23 cellular contexts compared by ENCODE assay signal in the genomic region with DNA sequence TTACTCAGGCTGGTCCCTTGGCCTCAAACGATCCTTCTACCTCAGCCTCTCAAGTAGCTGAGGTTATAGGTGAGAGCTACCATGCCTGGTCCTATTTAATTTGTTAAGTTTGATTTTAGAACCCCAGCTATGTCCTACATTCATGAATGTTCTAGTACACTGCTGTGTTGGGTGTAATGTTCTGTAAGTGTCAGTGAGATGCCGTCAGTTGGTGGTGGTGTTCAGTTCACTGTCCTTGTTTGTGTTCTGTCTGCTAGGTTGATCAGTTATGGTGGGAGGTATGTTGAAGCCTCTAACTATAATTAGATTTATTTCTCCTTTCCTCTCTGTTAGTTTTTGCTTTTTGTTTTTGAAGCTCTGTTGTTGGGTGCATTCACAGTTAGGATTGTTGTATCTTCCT. TPM values are rescaled to one million over a fixed set of nuclear protein-coding genes. Genes with fewer than 3 reads are reported as not detected.
DNase-seq lines count a peak whose midpoint lies in the region; ATAC-seq and TF ChIP-seq lines count a peak whose summit lies in the region.
"Had no signal": no experiment of that assay in that cellular context is flagged by ENCODE, and none has a peak within 500 bp of the region (broad histone marks: within the 10 kb centered on the region; RNA-seq: fewer than 3 reads in every experiment).

No MANE protein-coding gene starts in this region.

- no peak for ATAC-seq in activated T-cell treated with anti-CD3 and anti-CD28 coated beads, Interleukin-2, amount 50 U/mL, for 4 hours
- ATAC-seq in heart right ventricle, result peak in 5 of 8 donors; percentile 8 to 85 (median 56)
- no peak for ATAC-seq in GM21381 (IDR thresholded peaks at IDR 0.05; ENCODE audit: unreplicated experiment)
- ATAC-seq: A549 had no signal

- H3K9me3 ChIP-seq in SU-DHL-6 (ENCODE audit: insufficient read depth, low read length) (no peaks in the 10 kb centered on the region), heart right ventricle (peaks cover 0 to 9% (median 0%) of the 10 kb centered on the region in 11 donors)
- H3K9me3 ChIP-seq: A549, suprapubic skin, uterus had no signal

- peaks cover 32% of the 10 kb centered on the region; the same call in 1 of the 2 replicates for H3F3A ChIP-seq in SU-DHL-6 (ENCODE audit: insufficient read depth)

- H3K27me3 ChIP-seq in SU-DHL-6 (ENCODE audit: low read length), result no peaks in the 10 kb centered on the region
- H3K27me3 ChIP-seq in heart right ventricle, result no peaks in the 10 kb centered on the region
- H3K27me3 ChIP-seq: BLaER1, hepatocyte, suprapubic skin, uterus had no signal

- TF ChIP-seq CTCF in SU-DHL-6 (IDR thresholded peaks at IDR 0.05; ENCODE audit: insufficient read depth, low read length, poor library complexity, severe bottlenecking) (no peak), heart right ventricle (IDR thresholded peaks at IDR 0.05) (no peak), progenitor cell of endocrine pancreas (IDR thresholded peaks at IDR 0.05; ENCODE audit: unreplicated experiment) (no peak)

- H3K4me3 ChIP-seq in SU-DHL-6 (ENCODE audit: insufficient read depth, low read length, poor library complexity, severe bottlenecking) (no peak overlapping the region), heart right ventricle (no peak overlapping the region)
- H3K4me3 ChIP-seq: A549, BLaER1, GM23248, hepatocyte, suprapubic skin, uterus had no signal

- no peaks in the 10 kb centered on the region for H3K9me3 Mint-ChIP-seq in activated T-cell treated with anti-CD3 and anti-CD28 coated beads, Interleukin-2, amount 50 U/mL, for 4 hours
- H3K9me3 Mint-ChIP-seq in progenitor cell of endocrine pancreas (ENCODE audit: low read depth), result no peaks in the 10 kb centered on the region
- H3K9me3 Mint-ChIP-seq: activated B cell treated with CpG ODN at 0.5 μM for 24 hours had no signal

- no peaks in the 10 kb centered on the region for H3K27me3 Mint-ChIP-seq in activated T-cell treated with anti-CD3 and anti-CD28 coated beads, Interleukin-2, amount 50 U/mL, for 4 hours (ENCODE audit: low read depth)
- no peaks in the 10 kb centered on the region for H3K27me3 Mint-ChIP-seq in progenitor cell of endocrine pancreas
- H3K27me3 Mint-ChIP-seq: activated B cell treated with CpG ODN at 0.5 μM for 24 hours had no signal

- H4K20me1 ChIP-seq in SU-DHL-6 (ENCODE audit: low read depth, low read length), result peaks cover 64% of the 10 kb centered on the region

- H3K36me3 ChIP-seq in SU-DHL-6 (ENCODE audit: low read length) (no peaks in the 10 kb centered on the region; the same call in 1 of the 2 replicates), heart right ventricle (peaks cover 0 to 10% (median 0%) of the 10 kb centered on the region in 9 donors)
- H3K36me3 ChIP-seq: suprapubic skin, uterus had no signal

- intact Hi-C loops in heart right ventricle (cut with DNase I), result no loop called here

- H3K36me3 Mint-ChIP-seq in activated T-cell treated with anti-CD3 and anti-CD28 coated beads, Interleukin-2, amount 50 U/mL, for 4 hours (ENCODE audit: insufficient read depth), result peaks cover 7% of the 10 kb centered on the region
- H3K36me3 Mint-ChIP-seq in progenitor cell of endocrine pancreas (ENCODE audit: insufficient read depth), result peaks cover 14% of the 10 kb centered on the region

- H2AFZ ChIP-seq in SU-DHL-6 (ENCODE audit: low read depth, low read length, severe bottlenecking), result no peak overlapping the region
- H2AFZ ChIP-seq: GM23248, hepatocyte had no signal

- H3K27ac ChIP-seq in SU-DHL-6 (ENCODE audit: low read depth, low read length) (no peak overlapping the region), heart right ventricle (no peak overlapping the region)
- H3K27ac ChIP-seq: A549, BLaER1, epithelial cell of prostate, GM23248, hepatocyte, suprapubic skin, uterus had no signal

- H3K9me2 ChIP-seq in SU-DHL-6 (replicated peaks; ENCODE audit: insufficient read depth, low read length), result no peaks in the 10 kb centered on the region

- DNase-seq in activated T-cell treated with anti-CD3 and anti-CD28 coated beads, Interleukin-2, amount 50 U/mL, for 4 hours, result no peak
- DNase-seq in activated T-cell treated with anti-CD3 and anti-CD28 coated beads for 4 hours, result no peak
- DNase-seq in heart right ventricle, result no peak
- no peak for DNase-seq in progenitor cell of endocrine pancreas (ENCODE audit: low spot score, unreplicated experiment)
- DNase-seq in activated effector memory CD4-positive, alpha-beta T cell treated with Interleukin-2 at 50 U/mL for 16 hours, result no peak
- no peak for DNase-seq in anterior cingulate cortex (lab: John Stamatoyannopoulos, UW)
- DNase-seq: activated B cell treated with CpG ODN at 0.5 μM for 24 hours; activated CD8-positive, alpha-beta memory T cell treated with anti-CD3 and anti-CD28 coated beads for 24 hours; amniotic stem cell; GF-D8; GM23248; KBM-7; NCI-H1694; NCI-H82; OCI-M1; uterus had no signal

- WGBS in heart right ventricle, 2 donors, result 61 to 73% methylated on average over 2 of the region's 2 CpGs

- peaks cover 0 to 100% (median 66%) of the 10 kb centered on the region in 9 donors for H3K4me1 ChIP-seq in heart right ventricle
- H3K4me1 ChIP-seq: uterus had no signal

- H3K4me1 Mint-ChIP-seq in activated T-cell treated with anti-CD3 and anti-CD28 coated beads, Interleukin-2, amount 50 U/mL, for 4 hours (ENCODE audit: low read depth), result peaks cover 74% of the 10 kb centered on the region
- peaks cover 6% of the 10 kb centered on the region for H3K4me1 Mint-ChIP-seq in progenitor cell of endocrine pancreas (ENCODE audit: low read depth)

- peak overlapping the region; percentile 21 for H3K4me2 ChIP-seq in SU-DHL-6 (ENCODE audit: low read depth, low read length, poor library complexity, severe bottlenecking)
- H3K4me2 ChIP-seq: A549, BLaER1, hepatocyte had no signal

- no peak overlapping the region for H3K9ac ChIP-seq in SU-DHL-6 (ENCODE audit: low read length)
- H3K9ac ChIP-seq: BLaER1, GM23248 had no signal

- peak overlapping the region; percentile 13 for H3K4me3 Mint-ChIP-seq in activated T-cell treated with anti-CD3 and anti-CD28 coated beads, Interleukin-2, amount 50 U/mL, for 4 hours
- no peak overlapping the region for H3K4me3 Mint-ChIP-seq in progenitor cell of endocrine pancreas (ENCODE audit: low read depth)
- H3K4me3 Mint-ChIP-seq: activated B cell treated with CpG ODN at 0.5 μM for 24 hours had no signal

- H3K79me2 ChIP-seq in SU-DHL-6 (ENCODE audit: insufficient read depth, low read length), result peaks cover 100% of the 10 kb centered on the region

- peak overlapping the region; percentile 60 for H3K27ac Mint-ChIP-seq in progenitor cell of endocrine pancreas
- H3K27ac Mint-ChIP-seq: activated B cell treated with CpG ODN at 0.5 μM for 24 hours had no signal

RNA-seq across cellular contexts. Expression of a gene that starts 8.3 kb away (rescaled TPM):
- total RNA-seq in activated T-cell treated with anti-CD3 and anti-CD28 coated beads, Interleukin-2, amount 50 U/mL, for 4 hours, result 100 to 1,000 TPM; 149 to 176 (median 158) TPM
- total RNA-seq in heart right ventricle (100 to 1,000 TPM in 7 of 10 donors, 10 to 100 TPM in 3; 89.1 to 140 (median 108) TPM), progenitor cell of endocrine pancreas (280 and 304 TPM in 2 replicates)
- polyA plus RNA-seq in heart right ventricle, result 10 to 100 TPM; 80.6 to 92.1 TPM

RNA-seq across cellular contexts. Expression of a gene that starts 19.6 kb away (rescaled TPM):
- 1 to 10 TPM; 3.4 to 6.5 (median 4.1) TPM for total RNA-seq in activated T-cell treated with anti-CD3 and anti-CD28 coated beads, Interleukin-2, amount 50 U/mL, for 4 hours
- total RNA-seq in heart right ventricle, result 1 to 10 TPM; 2.2 to 7.8 (median 3.5) TPM
- 1 to 10 TPM; 3.5 to 3.6 TPM for polyA plus RNA-seq in heart right ventricle
- total RNA-seq in progenitor cell of endocrine pancreas, result 32.3 and 32.6 TPM in 2 replicates

RNA-seq across cellular contexts. Expression of a gene that starts 57.8 kb away (rescaled TPM):
- 10 to 100 TPM; 15.3 to 17.3 (median 15.5) TPM for total RNA-seq in activated T-cell treated with anti-CD3 and anti-CD28 coated beads, Interleukin-2, amount 50 U/mL, for 4 hours
- 10 to 100 TPM; 13.9 to 24.2 (median 19.1) TPM for total RNA-seq in heart right ventricle
- polyA plus RNA-seq in heart right ventricle, result 1 to 10 TPM; 6.0 to 6.7 TPM
- 28.5 and 28.6 TPM in 2 replicates for total RNA-seq in progenitor cell of endocrine pancreas

Comparison
In these comparisons a context has a peak if more than half of its experiments do, and no peak if none do; other contexts are left out.
1. ATAC-seq: peak in heart right ventricle (5 of 8); none in activated T-cell treated with anti-CD3 and anti-CD28 coated beads, Interleukin-2, amount 50 U/mL, for 4 hours (0 of 2) and GM21381 (single experiment).